In the genomic region with DNA sequence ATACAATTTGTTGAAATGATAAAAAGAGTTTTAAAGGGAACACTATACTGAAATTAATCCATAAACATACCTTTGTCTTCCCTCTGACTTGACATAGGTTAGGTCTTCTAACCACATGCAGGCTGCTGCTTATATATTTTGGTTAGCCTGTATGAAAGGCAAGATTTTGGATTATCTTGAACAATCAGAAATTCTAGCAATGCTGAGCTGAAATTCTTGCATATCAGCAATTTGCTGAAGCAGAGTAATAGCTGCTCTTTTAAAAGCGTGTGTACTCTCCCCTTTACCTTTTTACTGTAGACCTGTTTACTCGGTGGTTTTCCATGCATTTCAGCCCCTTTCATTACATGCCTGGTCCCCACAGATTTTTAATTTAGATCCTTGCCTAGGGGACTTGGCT, we compare ENCODE assay signal across 31 cellular contexts.
"Had no signal": no experiment of that assay in that cellular context is flagged by ENCODE, and none has a peak within 500 bp of the region (broad histone marks: within the 10 kb centered on the region; RNA-seq: fewer than 3 reads in every experiment).

No MANE protein-coding gene starts in this region.

- H3K9me3 ChIP-seq: body of pancreas, breast epithelium, Peyer's patch, SJSA1 had no signal

- DNase-seq: activated CD4-positive, alpha-beta T cell treated with anti-CD3 and anti-CD28 coated beads for 36 hours; activated CD4-positive, alpha-beta T cell treated with anti-CD3 and anti-CD28 coated beads, Interleukin-2, amount 10 ng/mL, durations not matched to agents 7 days and 5 days; activated CD4-positive, alpha-beta T cell treated with anti-CD3 and anti-CD28 coated beads, Interleukin-2, amount 50 U/mL, for 48 hours; activated CD8-positive, alpha-beta T cell treated with anti-CD3 and anti-CD28 coated beads, Interleukin-2, amount 10 ng/mL, durations not matched to agents 7 days and 5 days; activated gamma-delta T cell; activated naive CD4-positive, alpha-beta T cell treated with Interleukin-2 at 50 U/mL for 16 hours; activated naive CD8-positive, alpha-beta T cell treated with anti-CD3 and anti-CD28 coated beads, Interleukin-2, amount 10 ng/mL, durations not matched to agents 7 days and 5 days; activated T-cell treated with anti-CD3 and anti-CD28 coated beads, Interleukin-2, amount 50 U/mL, for 24 hours; body of pancreas; NCI-H1092 treated with DMSO at 0.1 percent for 48 hours; NCI-H1694; NCI-H2029; NCI-H510A; NCI-H526; NCI-H748 treated with DMSO at 0.1 percent for 48 hours; NK-92 treated with Interleukin-12 subunit alpha and Interleukin-12 subunit beta, amount 100 ng/mL, for 24 hours; PC-3; Peyer's patch; RPMI8226; SW 1271; T-helper 1 cell; T-helper 2 cell; T-helper 9 cell had no signal

- H3K4me1 ChIP-seq: body of pancreas, Peyer's patch had no signal

- H3K36me3 ChIP-seq: breast epithelium, Peyer's patch, SJSA1 had no signal

- H3K4me3 Mint-ChIP-seq: activated CD4-positive, alpha-beta T cell treated with anti-CD3 and anti-CD28 coated beads for 36 hours; activated CD4-positive, alpha-beta T cell treated with anti-CD3 and anti-CD28 coated beads, Interleukin-2, amount 10 ng/mL, durations not matched to agents 7 days and 5 days; activated CD8-positive, alpha-beta T cell treated with anti-CD3 and anti-CD28 coated beads, Interleukin-2, amount 10 ng/mL, durations not matched to agents 7 days and 5 days; activated naive CD4-positive, alpha-beta T cell treated with anti-CD3 and anti-CD28 coated beads, Interleukin-2, amount 50 U/mL, for 24 hours; activated naive CD8-positive, alpha-beta T cell treated with anti-CD3 and anti-CD28 coated beads, Interleukin-2, amount 10 ng/mL, durations not matched to agents 7 days and 5 days; activated T-cell treated with anti-CD3 and anti-CD28 coated beads, Interleukin-2, amount 50 U/mL, for 24 hours; WTC11 had no signal

- H3K27ac ChIP-seq: breast epithelium, Peyer's patch, SJSA1 had no signal

- FAIRE-seq: astrocyte, TTC549 had no signal

- ATAC-seq: activated CD4-positive, alpha-beta T cell treated with anti-CD3 and anti-CD28 coated beads for 36 hours; activated CD4-positive, CD25-positive, alpha-beta regulatory T cell treated with anti-CD3 and anti-CD28 coated beads, Interleukin-2, amount 50 U/mL, for 24 hours; activated CD8-positive, alpha-beta T cell treated with anti-CD3 and anti-CD28 coated beads, Interleukin-2, amount 10 ng/mL, durations not matched to agents 7 days and 5 days; body of pancreas; PC-3; WTC11 had no signal

- H3K27me3 ChIP-seq: body of pancreas, breast epithelium, Peyer's patch, SJSA1 had no signal

- H3K36me3 Mint-ChIP-seq: activated naive CD8-positive, alpha-beta T cell treated with anti-CD3 and anti-CD28 coated beads, Interleukin-2, amount 10 ng/mL, durations not matched to agents 7 days and 5 days had no signal

- H3K4me3 ChIP-seq: body of pancreas, breast epithelium, Peyer's patch, SJSA1 had no signal

- H3K27me3 Mint-ChIP-seq: activated CD4-positive, alpha-beta T cell treated with anti-CD3 and anti-CD28 coated beads for 36 hours; activated CD4-positive, alpha-beta T cell treated with anti-CD3 and anti-CD28 coated beads, Interleukin-2, amount 10 ng/mL, durations not matched to agents 7 days and 5 days; activated naive CD4-positive, alpha-beta T cell treated with anti-CD3 and anti-CD28 coated beads, Interleukin-2, amount 50 U/mL, for 24 hours; activated T-cell treated with anti-CD3 and anti-CD28 coated beads, Interleukin-2, amount 50 U/mL, for 24 hours had no signal

- H3K27ac Mint-ChIP-seq: activated CD4-positive, alpha-beta T cell treated with anti-CD3 and anti-CD28 coated beads for 36 hours; activated CD4-positive, alpha-beta T cell treated with anti-CD3 and anti-CD28 coated beads, Interleukin-2, amount 10 ng/mL, durations not matched to agents 7 days and 5 days; activated CD8-positive, alpha-beta T cell treated with anti-CD3 and anti-CD28 coated beads, Interleukin-2, amount 10 ng/mL, durations not matched to agents 7 days and 5 days; activated naive CD4-positive, alpha-beta T cell treated with anti-CD3 and anti-CD28 coated beads, Interleukin-2, amount 50 U/mL, for 24 hours; activated naive CD8-positive, alpha-beta T cell treated with anti-CD3 and anti-CD28 coated beads, Interleukin-2, amount 10 ng/mL, durations not matched to agents 7 days and 5 days; activated T-cell treated with anti-CD3 and anti-CD28 coated beads, Interleukin-2, amount 50 U/mL, for 24 hours; activated T-helper 2 cell treated with anti-CD3 and anti-CD28 coated beads, Interferon-gamma antibody, Interleukin-2, Interleukin-4, amounts not matched to agents 10 μg/mL and 5 μg/mL and 100 μg/mL, durations not matched to agents 14 hours and 24 hours and 36 hours; WTC11 had no signal

- H3K9me3 Mint-ChIP-seq: activated CD4-positive, alpha-beta T cell treated with anti-CD3 and anti-CD28 coated beads, Interleukin-2, amount 10 ng/mL, durations not matched to agents 7 days and 5 days; activated naive CD4-positive, alpha-beta T cell treated with anti-CD3 and anti-CD28 coated beads, Interleukin-2, amount 50 U/mL, for 24 hours; activated T-cell treated with anti-CD3 and anti-CD28 coated beads, Interleukin-2, amount 50 U/mL, for 24 hours; activated T-helper 2 cell treated with anti-CD3 and anti-CD28 coated beads, Interferon-gamma antibody, Interleukin-2, Interleukin-4, amounts not matched to agents 10 μg/mL and 5 μg/mL and 100 μg/mL, durations not matched to agents 14 hours and 24 hours and 36 hours had no signal
